Comparison of ENCODE assay signal across 6 cellular contexts in the genomic region with DNA sequence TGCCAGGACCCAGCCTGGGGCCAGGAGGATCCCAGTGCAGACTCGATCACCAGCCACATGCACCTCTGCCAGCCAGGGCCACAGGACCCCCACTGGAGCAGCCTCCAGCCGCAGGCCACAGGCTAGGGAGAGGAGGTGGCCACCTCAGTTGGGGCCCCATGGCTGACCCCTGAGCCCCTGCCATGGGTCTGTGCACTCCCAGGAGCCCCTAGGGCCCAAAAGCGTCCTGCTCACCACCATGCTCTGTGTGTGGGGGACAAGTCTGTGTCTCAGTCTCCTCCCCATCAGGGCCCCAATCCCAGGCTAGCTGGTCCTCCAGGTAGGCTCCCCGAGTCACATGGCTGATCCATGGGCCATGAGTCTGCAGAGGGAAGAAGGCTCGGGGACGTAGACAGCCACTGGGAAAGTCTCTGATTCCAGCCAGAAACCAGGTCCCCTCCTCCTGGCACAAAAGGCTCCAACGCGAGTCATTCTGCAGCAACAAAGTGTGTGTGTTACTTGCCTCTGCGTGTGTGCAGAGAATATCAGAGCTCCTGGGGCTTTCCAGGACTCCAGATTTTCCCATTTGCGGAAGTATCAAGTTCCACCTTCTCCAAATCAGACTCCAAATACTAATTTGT. TPM values are rescaled to one million over a fixed set of nuclear protein-coding genes. Genes with fewer than 3 reads are reported as not detected.
DNase-seq lines count a peak whose midpoint lies in the region; ATAC-seq, FAIRE-seq and TF ChIP-seq lines count a peak whose summit lies in the region.

No MANE protein-coding gene starts in this region.

- DNase-seq in GM12892 (ENCODE audit: insufficient read length): peak; percentile 46
- DNase-seq in T-cell: peak in 1 of 34 experiments; percentile 4
- DNase-seq in hepatic stellate cell (ENCODE audit: low spot score): peak; percentile 71
- peak; percentile 47 to 74 for DNase-seq in upper lobe of left lung
- DNase-seq in NCI-H510A (lab: John Stamatoyannopoulos, UW): no peak
- no peak for DNase-seq in NCI-H524 treated with DMSO at 0.1 percent for 48 hours (lab: John Stamatoyannopoulos, UW)

- H3K36me3 Mint-ChIP-seq in T-cell: no peaks in the 10 kb centered on the region

- H3K4me3 Mint-ChIP-seq in T-cell: peak overlapping the region; percentile 70 to 76 (median 71)

- H3K4me1 ChIP-seq in upper lobe of left lung: peaks cover 22 to 40% (median 28%) of the 10 kb centered on the region in 4 donors

- peak overlapping the region in 3 of 4 donors; percentile 12 to 63 (median 60) for H3K4me3 ChIP-seq in upper lobe of left lung

- ATAC-seq in T-cell (replicated peaks in 1 of 4) (peak in 1 of 4 experiments; percentile 2), upper lobe of left lung (ENCODE audit: low FRiP score in 2 of 2) (peak in 1 of 2 donors; percentile 0)

- peak overlapping the region; percentile 89 to 91 for H3K27ac Mint-ChIP-seq in T-cell

- TF ChIP-seq EP300 in upper lobe of left lung (IDR thresholded peaks at IDR 0.05): no peak

- H3K36me3 ChIP-seq in upper lobe of left lung: no peaks in the 10 kb centered on the region

- peaks cover 11 to 15% (median 12%) of the 10 kb centered on the region in 3 donors for H3K4me1 Mint-ChIP-seq in T-cell

- CTCF ChIA-PET in T-cell (lab: Charles Lee): interaction anchor here (0.6 to 2.4 kb wide), 22 partner anchors 9 to 727 kb away, joined by 3 to 28 read pairs (median 5); a partner anchor contains a TSS

- no peak for TF ChIP-seq CTCF in upper lobe of left lung (IDR thresholded peaks at IDR 0.05)

- no peaks in the 10 kb centered on the region for H3K27me3 ChIP-seq in upper lobe of left lung

- no peak for TF ChIP-seq POLR2A in GM12892 (IDR thresholded peaks at IDR 0.05; ENCODE audit: low read depth, low read length)
- peak in 1 of 4 donors; percentile 23 for TF ChIP-seq POLR2A in upper lobe of left lung (IDR thresholded peaks at IDR 0.05)

- no peaks in the 10 kb centered on the region for H3K9me3 ChIP-seq in upper lobe of left lung

- WGBS in upper lobe of left lung, 2 donors: 37 to 44% methylated on average over 3 to 10 of the region's 10 CpGs

- peaks cover 0 to 3% of the 10 kb centered on the region in 2 donors for H3K27me3 Mint-ChIP-seq in T-cell

- POLR2A ChIA-PET in T-cell (lab: Charles Lee): interaction anchor here (0.5 to 1.2 kb wide), 10 partner anchors 12 to 729 kb away, joined by 3 to 15 read pairs (median 4); a partner anchor contains a TSS

- no peak for FAIRE-seq in GM12892 (lab: Jason Lieb, UNC)

- H3K9me3 Mint-ChIP-seq in T-cell: no peaks in the 10 kb centered on the region

- peak overlapping the region; percentile 80 to 90 (median 86) for H3K27ac ChIP-seq in upper lobe of left lung

RNA-seq across cellular contexts. Expression of a gene that starts 6.1 kb away (rescaled TPM):
- 0.21 TPM for polyA plus RNA-seq in GM12892 (2012; ENCODE audit: missing spikeins)
- 1 to 10 TPM in 1 of 5 donors, under 1 TPM in 2, not detected in 2; 0.43 to 1.1 (median 0.55) TPM for total RNA-seq in T-cell
- 100 to 1,000 TPM in 3 of 6 donors, 10 to 100 TPM in 3; 59.7 to 155 (median 109) TPM for total RNA-seq in upper lobe of left lung

RNA-seq across cellular contexts. Expression of a gene that starts 8.3 kb away (rescaled TPM):
- 0.28 TPM for polyA plus RNA-seq in GM12892 (2012; ENCODE audit: missing spikeins)
- 1 to 10 TPM in 4 of 5 donors, under 1 TPM in 1; 0.42 to 1.2 (median 1.1) TPM for total RNA-seq in T-cell
- 10 to 100 TPM in 2 of 6 donors, 1 to 10 TPM in 4; 1.4 to 61.8 (median 5.6) TPM for total RNA-seq in upper lobe of left lung

RNA-seq across cellular contexts. Expression of a gene that starts 24.1 kb away (rescaled TPM):
- 31.5 TPM for polyA plus RNA-seq in GM12892 (2012; ENCODE audit: missing spikeins)
- total RNA-seq in T-cell: 100 to 1,000 TPM in 3 of 5 donors, 10 to 100 TPM in 2; 92.3 to 122 (median 102) TPM
- 100 to 1,000 TPM in 1 of 6 donors, 10 to 100 TPM in 5; 73.9 to 144 (median 83.6) TPM for total RNA-seq in upper lobe of left lung

RNA-seq across cellular contexts. Expression of a gene that starts 33.4 kb away (rescaled TPM):
- polyA plus RNA-seq in GM12892 (2012; ENCODE audit: missing spikeins): 21.5 TPM
- total RNA-seq in T-cell (10 to 100 TPM in 3 of 5 donors, 1 to 10 TPM in 2; 7.6 to 21.3 (median 19.3) TPM), upper lobe of left lung (10 to 100 TPM; 23.2 to 64.4 (median 39.3) TPM)

RNA-seq across cellular contexts. Expression of a gene that starts 38.3 kb away (rescaled TPM):
- 329 TPM for polyA plus RNA-seq in GM12892 (2012; ENCODE audit: missing spikeins)
- 100 to 1,000 TPM; 410 to 963 (median 434) TPM for total RNA-seq in T-cell
- 100 to 1,000 TPM in 3 of 6 donors, 10 to 100 TPM in 3; 65.7 to 258 (median 145) TPM for total RNA-seq in upper lobe of left lung

Comparison
In these comparisons a context has a peak if more than half of its experiments do, and no peak if none do; other contexts are left out.
1. DNase-seq: peak in GM12892 (single experiment), hepatic stellate cell (single experiment) and upper lobe of left lung (2 of 2); none in NCI-H510A (single experiment) and NCI-H524 treated with DMSO at 0.1 percent for 48 hours (single experiment).
2. RNA of a gene that starts 6.1 kb away (total RNA-seq): 59.7 to 155 TPM in upper lobe of left lung; 0.43 to 1.1 TPM in T-cell; every median in the first group is over 10 times any median in the second.